Comparison of ENCODE assay signal across 14 cellular contexts in the genomic region with DNA sequence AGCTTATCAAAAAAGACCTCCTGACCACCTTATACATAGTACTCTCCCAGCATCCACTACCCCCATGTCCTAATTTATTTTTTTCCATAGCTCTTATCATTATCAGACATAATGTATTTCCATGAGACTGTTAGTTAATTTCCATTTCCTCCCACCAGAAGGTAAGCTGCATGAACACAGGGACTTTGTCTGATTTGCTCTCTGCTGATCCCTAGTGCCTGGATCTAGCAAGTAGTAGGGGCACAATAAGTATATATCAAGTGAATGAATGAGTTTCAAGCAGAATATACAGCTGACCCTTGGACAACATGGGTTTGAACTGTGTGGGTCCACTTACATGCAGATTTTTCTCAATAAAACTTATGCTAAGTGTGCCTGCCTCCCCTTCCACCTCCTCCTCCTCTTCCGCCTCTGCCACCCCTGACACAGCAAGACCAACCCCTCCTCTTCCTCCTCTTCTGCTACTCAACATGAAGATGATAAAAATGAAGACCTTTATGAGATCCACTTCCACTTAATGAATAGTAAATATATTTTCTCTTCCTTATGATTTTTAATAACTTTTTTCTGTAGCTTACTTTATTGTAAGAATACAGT. TPM values are rescaled to one million over a fixed set of nuclear protein-coding genes. Genes with fewer than 3 reads are reported as not detected.
A peak's percentile ranks its signal among the peaks of the same experiment; 100 is the strongest.
DNase-seq lines count a peak whose midpoint lies in the region; ATAC-seq and TF ChIP-seq lines count a peak whose summit lies in the region.
"Had no signal": no experiment of that assay in that cellular context is flagged by ENCODE, and none has a peak within 500 bp of the region (broad histone marks: within the 10 kb centered on the region; RNA-seq: fewer than 3 reads in every experiment).

No MANE protein-coding gene starts in this region.

- H3K9ac ChIP-seq in OCI-LY3 (ENCODE audit: low read length) = no peak overlapping the region

- H3K9me3 ChIP-seq in OCI-LY3 (ENCODE audit: insufficient read depth, low read length) (no peaks in the 10 kb centered on the region), left lung (no peaks in the 10 kb centered on the region)

- no peaks in the 10 kb centered on the region for H3K27me3 Mint-ChIP-seq in activated naive CD4-positive, alpha-beta T cell treated with anti-CD3 and anti-CD28 coated beads, Interleukin-2, amount 10 ng/mL, durations not matched to agents 7 days and 5 days

- H3K36me3 ChIP-seq in OCI-LY3 (replicated peaks; ENCODE audit: low read depth, low read length) (no peaks in the 10 kb centered on the region), left lung (no peaks in the 10 kb centered on the region)

- no peak overlapping the region for H3K4me2 ChIP-seq in OCI-LY3 (ENCODE audit: low read length)

- no peaks in the 10 kb centered on the region for H3K4me1 Mint-ChIP-seq in activated naive CD4-positive, alpha-beta T cell treated with anti-CD3 and anti-CD28 coated beads, Interleukin-2, amount 10 ng/mL, durations not matched to agents 7 days and 5 days

- DNase-seq in AG09309 (ENCODE audit: low read depth) (no peak), dermis blood vessel endothelial cell (peak; percentile 60), left lung (no peak), kidney glomerular epithelial cell (lab: John Stamatoyannopoulos, UW) (no peak), NCI-H2196 treated with DMSO at 0.1 percent for 48 hours (lab: John Stamatoyannopoulos, UW; ENCODE audit: unreplicated experiment) (no peak), head of caudate nucleus (no peak)
- DNase-seq in activated naive CD4-positive, alpha-beta T cell treated with anti-CD3 and anti-CD28 coated beads, Interleukin-2, amount 10 ng/mL, durations not matched to agents 7 days and 5 days = no peak
- DNase-seq: activated CD4-positive, CD25-positive, alpha-beta regulatory T cell; KG1; NCI-H446 treated with DMSO at 0.1 percent for 48 hours; SHP77 had no signal

- intact Hi-C loops in left lung (cut with DNase I) = no loop called here
- intact Hi-C loops in head of caudate nucleus (cut with DNase I) = no loop called here

- CTCF ChIA-PET in activated naive CD4-positive, alpha-beta T cell treated with anti-CD3 and anti-CD28 coated beads, Interleukin-2, amount 10 ng/mL, durations not matched to agents 7 days and 5 days (lab: Charles Lee) = no interaction called here

- no peak overlapping the region for H3K4me3 ChIP-seq in AG09309 (ENCODE audit: control insufficient read depth, low read depth, low read length)
- H3K4me3 ChIP-seq in OCI-LY3 (ENCODE audit: low read length) = no peak overlapping the region
- no peak overlapping the region for H3K4me3 ChIP-seq in left lung

- H3K27ac ChIP-seq in OCI-LY3 (ENCODE audit: low read length) = no peak overlapping the region
- no peak overlapping the region for H3K27ac ChIP-seq in left lung

- peak; percentile 41 for TF ChIP-seq CTCF in AG09309 (IDR thresholded peaks at IDR 0.05; ENCODE audit: control insufficient read depth, insufficient read depth, low read depth, low read length, missing control alignments)
- peak; percentile 21 for TF ChIP-seq CTCF in OCI-LY3 (IDR thresholded peaks at IDR 0.05; ENCODE audit: low read depth, low read length)
- TF ChIP-seq CTCF in left lung (IDR thresholded peaks at IDR 0.05) = peak in 1 of 2 donors; percentile 10

- H3K36me3 Mint-ChIP-seq in activated naive CD4-positive, alpha-beta T cell treated with anti-CD3 and anti-CD28 coated beads, Interleukin-2, amount 10 ng/mL, durations not matched to agents 7 days and 5 days = no peaks in the 10 kb centered on the region

- no peaks in the 10 kb centered on the region for H3K79me2 ChIP-seq in OCI-LY3 (ENCODE audit: low read length)

- no peaks in the 10 kb centered on the region for H4K20me1 ChIP-seq in OCI-LY3 (ENCODE audit: insufficient read depth, low read length)

- no peaks in the 10 kb centered on the region for H3K9me3 Mint-ChIP-seq in activated naive CD4-positive, alpha-beta T cell treated with anti-CD3 and anti-CD28 coated beads, Interleukin-2, amount 10 ng/mL, durations not matched to agents 7 days and 5 days
- H3K9me3 Mint-ChIP-seq: activated T-helper 1 cell treated with anti-CD3 and anti-CD28 coated beads, Interleukin-12 subunit alpha, Interleukin-12 subunit beta, Interleukin-2, Interleukin-4 antibody, amounts not matched to agents 30 ng/mL and 10 ng/mL and 1 ng/mL, durations not matched to agents 14 hours and 24 hours and 36 hours had no signal

- H3K4me3 Mint-ChIP-seq in activated naive CD4-positive, alpha-beta T cell treated with anti-CD3 and anti-CD28 coated beads, Interleukin-2, amount 10 ng/mL, durations not matched to agents 7 days and 5 days = no peak overlapping the region
- H3K4me3 Mint-ChIP-seq: activated T-helper 1 cell treated with anti-CD3 and anti-CD28 coated beads, Interleukin-12 subunit alpha, Interleukin-12 subunit beta, Interleukin-2, Interleukin-4 antibody, amounts not matched to agents 30 ng/mL and 10 ng/mL and 1 ng/mL, durations not matched to agents 14 hours and 24 hours and 36 hours had no signal

- H3K4me1 ChIP-seq in OCI-LY3 (ENCODE audit: low read length) (no peaks in the 10 kb centered on the region), left lung (no peaks in the 10 kb centered on the region)

- H3K27ac Mint-ChIP-seq in activated naive CD4-positive, alpha-beta T cell treated with anti-CD3 and anti-CD28 coated beads, Interleukin-2, amount 10 ng/mL, durations not matched to agents 7 days and 5 days = no peak overlapping the region
- H3K27ac Mint-ChIP-seq: activated T-helper 1 cell treated with anti-CD3 and anti-CD28 coated beads, Interleukin-12 subunit alpha, Interleukin-12 subunit beta, Interleukin-2, Interleukin-4 antibody, amounts not matched to agents 30 ng/mL and 10 ng/mL and 1 ng/mL, durations not matched to agents 14 hours and 24 hours and 36 hours had no signal

- peaks cover 12% of the 10 kb centered on the region; the same call in 1 of the 2 replicates for H3K27me3 ChIP-seq in OCI-LY3 (ENCODE audit: low read depth, low read length)
- H3K27me3 ChIP-seq in left lung = no peaks in the 10 kb centered on the region

- ATAC-seq in left lung = peak; percentile 58

- H2AFZ ChIP-seq in OCI-LY3 (ENCODE audit: low read depth, low read length) = no peak overlapping the region

RNA-seq across cellular contexts. Expression of a gene that starts 53.8 kb away (rescaled TPM):
- total RNA-seq in dermis blood vessel endothelial cell (not detected in 2 replicates), left lung (not detected)
- total RNA-seq: activated T-helper 1 cell treated with anti-CD3 and anti-CD28 coated beads, Interleukin-12 subunit alpha, Interleukin-12 subunit beta, Interleukin-2, Interleukin-4 antibody, amounts not matched to agents 30 ng/mL and 10 ng/mL and 1 ng/mL, durations not matched to agents 14 hours and 24 hours and 36 hours; glomerular endothelial cell had no signal
